Comparison of ENCODE assay signal across 1 cellular context in the genomic region with DNA sequence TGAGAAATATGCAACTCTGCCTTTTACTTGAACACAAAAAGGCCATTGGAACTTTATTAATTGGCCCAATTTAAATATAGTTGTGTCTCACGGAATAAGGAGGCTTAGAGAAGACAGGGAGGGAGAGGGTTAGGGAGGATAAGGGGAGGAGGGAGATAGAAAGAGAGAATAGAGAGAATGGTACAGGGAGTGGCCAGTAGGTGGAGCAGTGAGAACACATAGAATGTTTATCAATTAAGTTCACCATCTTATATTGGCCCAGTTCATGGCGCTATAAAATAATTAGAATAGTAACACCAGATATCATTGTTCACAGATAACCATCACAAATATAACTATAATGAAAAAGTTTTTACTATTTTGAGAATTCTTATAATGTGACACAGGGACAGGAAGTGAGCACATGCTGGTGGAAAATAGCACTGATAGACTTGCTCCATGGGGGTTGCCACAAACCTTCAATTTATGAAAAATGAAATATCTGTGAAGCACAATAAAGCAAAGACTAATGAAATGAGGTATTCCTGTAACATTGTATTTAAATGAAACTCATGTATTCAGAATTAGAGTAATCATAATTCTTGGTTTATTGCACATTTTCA.
TF ChIP-seq lines count a peak whose summit lies in the region.

No MANE protein-coding gene starts in this region.

TF ChIP-seq in GM23338, 12 proteins besides CTCF, POLR2A, EP300 and RAD21 (continued from another document):
- no peak for TF ChIP-seq EZH2 (IDR thresholded peaks at IDR 0.05; ENCODE audit: low read depth, unreplicated experiment)
- TF ChIP-seq NANOG (IDR thresholded peaks at IDR 0.05; ENCODE audit: borderline replicate concordance): no peak
- no peak for TF ChIP-seq JUNB (IDR thresholded peaks at IDR 0.05; ENCODE audit: unreplicated experiment)
